27 cellular contexts compared by ENCODE assay signal in the genomic region with DNA sequence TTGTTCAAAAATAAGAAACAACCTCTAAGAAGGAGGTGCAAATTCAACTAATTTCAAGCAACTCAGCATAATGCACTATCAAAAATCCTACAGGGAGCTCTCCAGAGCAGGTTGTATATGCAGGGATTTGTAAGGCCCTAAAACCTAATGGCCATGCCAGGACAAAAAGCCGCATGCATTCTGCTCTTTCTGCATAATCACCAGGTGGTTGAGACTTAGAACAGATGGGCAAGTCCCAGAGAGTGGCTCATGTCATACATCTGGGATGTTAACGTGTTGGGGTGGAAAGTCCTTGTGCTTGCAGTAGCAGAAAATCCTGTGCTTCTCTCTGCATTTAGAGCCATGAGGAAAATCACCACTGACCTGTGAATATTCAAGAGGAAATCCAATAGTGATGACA.
"Had no signal": no experiment of that assay in that cellular context is flagged by ENCODE, and none has a peak within 500 bp of the region (broad histone marks: within the 10 kb centered on the region; RNA-seq: fewer than 3 reads in every experiment).

No MANE protein-coding gene starts in this region.

- DNase-seq: activated CD4-positive, alpha-beta memory T cell treated with anti-CD3 and anti-CD28 coated beads for 36 hours; activated CD4-positive, alpha-beta T cell treated with anti-CD3 and anti-CD28 coated beads, Interleukin-2, amount 10 ng/mL, durations not matched to agents 24 days and 14 days; activated CD8-positive, alpha-beta memory T cell treated with anti-CD3 and anti-CD28 coated beads, Interleukin-2, amount 50 U/mL, for 4 hours; activated naive CD4-positive, alpha-beta T cell treated with anti-CD3 and anti-CD28 coated beads, Interleukin-2, amount 10 ng/mL, durations not matched to agents 7 days and 5 days; activated naive CD8-positive, alpha-beta T cell treated with anti-CD3 and anti-CD28 coated beads, Interleukin-2, amount 50 U/mL, for 24 hours; activated T-cell treated with anti-CD3 and anti-CD28 coated beads for 4 hours; activated T-cell treated with anti-CD3 and anti-CD28 coated beads, Interleukin-2, amount 50 U/mL, for 4 hours; anterior cingulate cortex; caudate nucleus; cerebellar nuclear complex; KG1; MM.1S; MV-4-11; NCI-H1092; NCI-H1436 treated with DMSO at 0.1 percent for 48 hours; NCI-H187 treated with DMSO at 0.1 percent for 48 hours; NCI-H2081; NCI-H345; NCI-H526 treated with DMSO at 0.1 percent for 48 hours; NCI-H774; SHP77; SJCRH30; T1000 had no signal

- H3K27me3 Mint-ChIP-seq: activated CD4-positive, alpha-beta memory T cell treated with anti-CD3 and anti-CD28 coated beads for 36 hours; activated CD4-positive, alpha-beta T cell treated with anti-CD3 and anti-CD28 coated beads, Interleukin-2, amount 10 ng/mL, durations not matched to agents 24 days and 14 days; activated naive CD4-positive, alpha-beta T cell treated with anti-CD3 and anti-CD28 coated beads, Interleukin-2, amount 10 ng/mL, durations not matched to agents 7 days and 5 days; activated naive CD8-positive, alpha-beta T cell had no signal

- ATAC-seq: activated naive CD8-positive, alpha-beta T cell treated with anti-CD3 and anti-CD28 coated beads, Interleukin-2, amount 50 U/mL, for 24 hours; activated T-cell treated with anti-CD3 and anti-CD28 coated beads, Interleukin-2, amount 50 U/mL, for 4 hours; Panc1 had no signal

- H3K9me3 Mint-ChIP-seq: activated CD4-positive, alpha-beta memory T cell treated with anti-CD3 and anti-CD28 coated beads for 36 hours; activated naive CD4-positive, alpha-beta T cell treated with anti-CD3 and anti-CD28 coated beads, Interleukin-2, amount 10 ng/mL, durations not matched to agents 7 days and 5 days; activated T-cell treated with anti-CD3 and anti-CD28 coated beads, Interleukin-2, amount 50 U/mL, for 4 hours; brain had no signal

- H3K4me1 Mint-ChIP-seq: activated CD4-positive, alpha-beta T cell treated with anti-CD3 and anti-CD28 coated beads, Interleukin-2, amount 10 ng/mL, durations not matched to agents 24 days and 14 days; activated naive CD4-positive, alpha-beta T cell treated with anti-CD3 and anti-CD28 coated beads, Interleukin-2, amount 10 ng/mL, durations not matched to agents 7 days and 5 days; activated naive CD8-positive, alpha-beta T cell treated with anti-CD3 and anti-CD28 coated beads, Interleukin-2, amount 50 U/mL, for 24 hours had no signal

- H3K4me3 Mint-ChIP-seq: activated CD4-positive, alpha-beta memory T cell treated with anti-CD3 and anti-CD28 coated beads for 36 hours; activated CD4-positive, alpha-beta T cell treated with anti-CD3 and anti-CD28 coated beads, Interleukin-2, amount 10 ng/mL, durations not matched to agents 24 days and 14 days; activated naive CD4-positive, alpha-beta T cell treated with anti-CD3 and anti-CD28 coated beads, Interleukin-2, amount 10 ng/mL, durations not matched to agents 7 days and 5 days; activated naive CD8-positive, alpha-beta T cell; activated naive CD8-positive, alpha-beta T cell treated with anti-CD3 and anti-CD28 coated beads, Interleukin-2, amount 50 U/mL, for 24 hours; activated T-cell treated with anti-CD3 and anti-CD28 coated beads, Interleukin-2, amount 50 U/mL, for 4 hours; activated T-helper 1 cell treated with anti-CD3 and anti-CD28 coated beads, Interleukin-12 subunit alpha, Interleukin-12 subunit beta, Interleukin-2, Interleukin-4 antibody, amounts not matched to agents 30 ng/mL and 10 ng/mL and 1 ng/mL, durations not matched to agents 14 hours and 24 hours and 36 hours; brain had no signal

- H3K27ac Mint-ChIP-seq: activated CD4-positive, alpha-beta memory T cell treated with anti-CD3 and anti-CD28 coated beads for 36 hours; activated CD4-positive, alpha-beta T cell treated with anti-CD3 and anti-CD28 coated beads, Interleukin-2, amount 10 ng/mL, durations not matched to agents 24 days and 14 days; activated naive CD4-positive, alpha-beta T cell treated with anti-CD3 and anti-CD28 coated beads, Interleukin-2, amount 10 ng/mL, durations not matched to agents 7 days and 5 days; activated naive CD8-positive, alpha-beta T cell; activated naive CD8-positive, alpha-beta T cell treated with anti-CD3 and anti-CD28 coated beads, Interleukin-2, amount 50 U/mL, for 24 hours; activated T-helper 1 cell treated with anti-CD3 and anti-CD28 coated beads, Interleukin-12 subunit alpha, Interleukin-12 subunit beta, Interleukin-2, Interleukin-4 antibody, amounts not matched to agents 30 ng/mL and 10 ng/mL and 1 ng/mL, durations not matched to agents 14 hours and 24 hours and 36 hours; brain had no signal

- H3K36me3 Mint-ChIP-seq: activated CD4-positive, alpha-beta memory T cell treated with anti-CD3 and anti-CD28 coated beads for 36 hours; activated naive CD4-positive, alpha-beta T cell treated with anti-CD3 and anti-CD28 coated beads, Interleukin-2, amount 10 ng/mL, durations not matched to agents 7 days and 5 days; activated naive CD8-positive, alpha-beta T cell; brain had no signal
